Comparison of ENCODE assay signal across 22 cellular contexts in genomic region chr9:130913599-130914416, GRCh38. TPM values are rescaled to one million over a fixed set of nuclear protein-coding genes. Genes with fewer than 3 reads are reported as not detected.
DNase-seq lines count a peak whose midpoint lies in the region; ATAC-seq and TF ChIP-seq lines count a peak whose summit lies in the region.
"Had no signal": no experiment of that assay in that cellular context is flagged by ENCODE, and none has a peak within 500 bp of the region (broad histone marks: within the 10 kb centered on the region; RNA-seq: fewer than 3 reads in every experiment).

No MANE protein-coding gene starts in this region.

- no TSS peak for BruUV-seq in Panc1 (replicated peaks; lab: Mats Ljungman, UMichigan)

- ATAC-seq in Panc1 (peak; percentile 43), psoas muscle (peak in 1 of 4 donors; percentile 42)
- ATAC-seq: HCT116 had no signal

- peak overlapping the region; percentile 47 for H3K27ac ChIP-seq in AG04450 (ENCODE audit: low read depth, low read length)
- no peak overlapping the region for H3K27ac ChIP-seq in Panc1 (ENCODE audit: low read length)
- H3K27ac ChIP-seq in esophagus (ENCODE audit: low read depth in 2 of 2, low read length in 1 of 2): peak overlapping the region; percentile 4 to 5
- no peak overlapping the region for H3K27ac ChIP-seq in psoas muscle
- no peak overlapping the region for H3K27ac ChIP-seq in left ventricle myocardium inferior (replicated peaks)
- H3K27ac ChIP-seq: HL-60, left lung, neutrophil had no signal

- 0 out of 2 replicates have a peak, but pooled peaks cover 4% of the 10 kb centered on the region for H3K4me1 ChIP-seq in Panc1 (ENCODE audit: control insufficient read depth, insufficient read depth, low read length)
- peaks cover 0 to 2% of the 10 kb centered on the region in 2 donors for H3K4me1 ChIP-seq in esophagus (ENCODE audit: control insufficient read depth in 2 of 2, insufficient read depth in 2 of 2, low read length in 1 of 2)
- no peaks in the 10 kb centered on the region for H3K4me1 ChIP-seq in psoas muscle
- no peaks in the 10 kb centered on the region for H3K4me1 ChIP-seq in left ventricle myocardium inferior
- H3K4me1 ChIP-seq: left lung had no signal

- H3K9me3 ChIP-seq in AG04450 (ENCODE audit: control insufficient read depth, insufficient read depth, low read length) (no peaks in the 10 kb centered on the region; the same call in 1 of the 2 replicates), Panc1 (ENCODE audit: control insufficient read depth, insufficient read depth, low read depth, low read length) (no peaks in the 10 kb centered on the region), esophagus (ENCODE audit: control insufficient read depth in 2 of 2, insufficient read depth in 1 of 2, low read depth in 1 of 2, low read length in 1 of 2) (no peaks in the 10 kb centered on the region), psoas muscle (no peaks in the 10 kb centered on the region), left ventricle myocardium inferior (replicated peaks) (no peaks in the 10 kb centered on the region)
- H3K9me3 ChIP-seq: left lung, mucosa of descending colon, neutrophil had no signal

- WGBS in esophagus, 2 donors: 48% methylated on average over 22 to 23 of the region's 23 CpGs
- WGBS in psoas muscle, 3 donors: 39 to 57% (median 39%) methylated on average over 23 of the region's 23 CpGs

- no peak for TF ChIP-seq CTCF in AG04450 (IDR thresholded peaks at IDR 0.05; ENCODE audit: low read depth, low read length)
- TF ChIP-seq CTCF in Panc1 (IDR thresholded peaks at IDR 0.05): no peak
- no peak for TF ChIP-seq CTCF in psoas muscle (IDR thresholded peaks at IDR 0.05)
- no peak for TF ChIP-seq CTCF in left ventricle myocardium inferior (IDR thresholded peaks at IDR 0.05; ENCODE audit: borderline replicate concordance)

- CTCF ChIA-PET in AG04450 (lab: Charles Lee) (interaction anchor here (0.5 to 1.7 kb wide), 6 partner anchors 20 to 213 kb away, joined by 3 to 7 read pairs (median 4); no protein-coding TSS in a partner anchor), Panc1 (lab: Charles Lee) (interaction anchor here (0.7 kb wide), 1 partner anchor 114 kb away, joined by 3 read pairs; no protein-coding TSS in a partner anchor)

- intact Hi-C loops in Panc1 (cut with micrococcal nuclease; ENCODE audit: unreplicated experiment): no loop called here
- intact Hi-C loops in psoas muscle (cut with DNase I): no loop called here
- intact Hi-C loops in left ventricle myocardium inferior (cut with micrococcal nuclease): no loop called here

- H3K27me3 ChIP-seq in AG04450 (ENCODE audit: control insufficient read depth, insufficient read depth, low read length) (peaks cover 9% of the 10 kb centered on the region), Panc1 (ENCODE audit: control insufficient read depth, insufficient read depth, low read length) (no peaks in the 10 kb centered on the region), esophagus (ENCODE audit: control insufficient read depth in 1 of 2, insufficient read depth in 2 of 2, low read length in 2 of 2) (peaks cover 0 to 2% of the 10 kb centered on the region in 2 donors), psoas muscle (ENCODE audit: insufficient read depth in 3 of 3, low read length in 2 of 3) (peaks cover 0 to 66% (median 10%) of the 10 kb centered on the region in 3 donors), left ventricle myocardium inferior (ENCODE audit: low read depth) (peaks cover 45% of the 10 kb centered on the region)

- DNase-seq in AG04450 (ENCODE audit: low read depth, low spot score) (no peak), Panc1 (ENCODE audit: low read depth, low spot score) (no peak), psoas muscle (no peak), left ventricle myocardium inferior (no peak), SW 1271 (lab: John Stamatoyannopoulos, UW) (no peak), mesenteric fat pad (ENCODE audit: low spot score) (no peak), RPMI8226 (no peak)
- DNase-seq: activated CD4-positive, alpha-beta T cell treated with anti-CD3 and anti-CD28 coated beads for 4 hours; CD4-positive, alpha-beta T cell; GDM1; KG1; left lung; mucosa of descending colon; NCI-H1930; NCI-H446 treated with DMSO at 0.1 percent for 48 hours; stimulated activated CD4-positive, alpha-beta T cell treated with anti-CD3 and anti-CD28 coated beads, Interleukin-2, amount 100 ng/mL, for 24 hours had no signal

- POLR2A ChIA-PET in AG04450 (lab: Yijun Ruan, JAX): interaction anchor here (0.6 to 2.2 kb wide), 4 partner anchors 8 to 19 kb away, joined by 4 to 9 read pairs (median 7); no protein-coding TSS in a partner anchor
- POLR2A ChIA-PET in Panc1 (lab: Charles Lee): interaction anchor here (0.5 kb wide), 1 partner anchor 70 kb away, joined by 4 read pairs; no protein-coding TSS in a partner anchor

- in situ Hi-C loops in Panc1 (cut with HindIII; ENCODE audit: low pct_unique_long_range_greater_than_20kb, low sequenced_read_pairs): no loop called here

- H3K36me3 ChIP-seq in Panc1 (ENCODE audit: control insufficient read depth, insufficient read depth, low read length): no peaks in the 10 kb centered on the region
- H3K36me3 ChIP-seq in esophagus (ENCODE audit: control insufficient read depth in 2 of 2, insufficient read depth in 2 of 2, low read length in 1 of 2): no peaks in the 10 kb centered on the region
- no peaks in the 10 kb centered on the region for H3K36me3 ChIP-seq in psoas muscle (ENCODE audit: insufficient read depth in 1 of 2, low read depth in 1 of 2)
- no peaks in the 10 kb centered on the region for H3K36me3 ChIP-seq in left ventricle myocardium inferior
- H3K36me3 ChIP-seq: left lung, neutrophil had no signal

- H3K4me3 ChIP-seq in AG04450 (ENCODE audit: low read depth, low read length) (0 out of 2 replicates have a peak overlapping the region, but pooled peaks have one; percentile 25), Panc1 (ENCODE audit: low read depth in 2 of 2, low read length in 2 of 2) (no peak overlapping the region), esophagus (ENCODE audit: low read depth in 1 of 2, low read length in 2 of 2) (no peak overlapping the region), psoas muscle (peak overlapping the region; percentile 42), left ventricle myocardium inferior (no peak overlapping the region)
- H3K4me3 ChIP-seq: left lung, mucosa of descending colon had no signal

RNA-seq across cellular contexts. Expression of gene QRFP, which starts 17.2 kb away (rescaled TPM):
- polyA plus RNA-seq in AG04450 (2011; rRNA removed) (not detected in 2 replicates), esophagus (under 1 TPM; 0.08 to 0.16 TPM), psoas muscle (under 1 TPM in 2 of 3 donors, not detected in 1; 0.01 to 0.03 TPM)
- polyA minus RNA-seq in AG04450 (2011; rRNA and poly(A)+ RNA removed): not detected in 2 replicates
- total RNA-seq in Panc1 (2021; ENCODE audit: unreplicated experiment) (not detected), psoas muscle (not detected), left ventricle myocardium inferior (not detected), mesenteric fat pad (not detected)
- 0.13 TPM for polyA plus RNA-seq in Panc1 (2012; ENCODE audit: insufficient read length)
- total RNA-seq: CD4-positive, alpha-beta T cell; dermis blood vessel endothelial cell; sciatic nerve had no signal

RNA-seq across cellular contexts. Expression of gene FIBCD1, which starts 25.2 kb away (rescaled TPM):
- polyA plus RNA-seq in AG04450 (2011; rRNA removed) (2.2 and 3.2 TPM in 2 replicates), esophagus (under 1 TPM; 0.06 to 0.24 TPM), psoas muscle (under 1 TPM in 1 of 3 donors, not detected in 2; 0.01 TPM)
- polyA minus RNA-seq in AG04450 (2011; rRNA and poly(A)+ RNA removed): 1.2 and 2.3 TPM in 2 replicates
- total RNA-seq in Panc1 (2021; ENCODE audit: unreplicated experiment) (16.3 TPM), psoas muscle (not detected), left ventricle myocardium inferior (0.58 TPM), mesenteric fat pad (not detected)
- 16.6 TPM for polyA plus RNA-seq in Panc1 (2012; ENCODE audit: insufficient read length)
- total RNA-seq: CD4-positive, alpha-beta T cell; sciatic nerve had no signal

Comparison
In these comparisons a context has a peak if more than half of its experiments do, and no peak if none do; other contexts are left out.
1. H3K27ac ChIP-seq: peak in AG04450 (single experiment) and esophagus (2 of 2); none in Panc1 (single experiment), psoas muscle (single experiment) and left ventricle myocardium inferior (single experiment).
2. H3K4me3 ChIP-seq: peak in AG04450 (single experiment) and psoas muscle (single experiment); none in Panc1 (0 of 2), esophagus (0 of 2) and left ventricle myocardium inferior (single experiment).
3. RNA of gene FIBCD1, which starts 25.2 kb away (total RNA-seq): 16.3 TPM in Panc1 (single experiment); 0.58 TPM in left ventricle myocardium inferior (single experiment), not detected in mesenteric fat pad (single experiment) and not detected in psoas muscle; every median in the first group is over 10 times any median in the second.